1 cellular context compared by ENCODE assay signal in genomic region chr14:67240978-67241415, GRCh38.
TF ChIP-seq lines count a peak whose summit lies in the region.

No MANE protein-coding gene starts in this region.

TF ChIP-seq in SK-N-SH, 30 proteins besides CTCF, POLR2A, EP300 and RAD21 (continued from another document):
- TF ChIP-seq FOSL2 (IDR thresholded peaks at IDR 0.05; ENCODE audit: borderline replicate concordance, low read depth): no peak
- TF ChIP-seq YY1 (IDR thresholded peaks at IDR 0.05; ENCODE audit: low read depth): no peak
- no peak for TF ChIP-seq FOXJ3 (CRISPR knock-in tag; IDR thresholded peaks at IDR 0.05)
- TF ChIP-seq REST (IDR thresholded peaks at IDR 0.05; ENCODE audit: low read depth, low read length): no peak
- no peak for TF ChIP-seq MEF2A (IDR thresholded peaks at IDR 0.05; ENCODE audit: borderline replicate concordance, low read depth)
- no peak for TF ChIP-seq SMC3 (IDR thresholded peaks at IDR 0.05; ENCODE audit: low read depth, low read length)
- no peak for TF ChIP-seq RCOR1 (IDR thresholded peaks at IDR 0.05; ENCODE audit: low read length)
- no peak for TF ChIP-seq JUND (IDR thresholded peaks at IDR 0.05)
- TF ChIP-seq USF2 (IDR thresholded peaks at IDR 0.05; ENCODE audit: borderline replicate concordance, low read depth, low read length): no peak
- no peak for TF ChIP-seq ELF1 (IDR thresholded peaks at IDR 0.05)
- no peak for TF ChIP-seq TAF1 (IDR thresholded peaks at IDR 0.05; ENCODE audit: borderline replicate concordance, low read depth, low read length)
- no peak for TF ChIP-seq EZH2phosphoT487 (IDR thresholded peaks at IDR 0.05; ENCODE audit: borderline replicate concordance, low read depth)
- peak; percentile 73 for TF ChIP-seq POLR2AphosphoS5 (IDR thresholded peaks at IDR 0.05; ENCODE audit: low read depth, low read length)
- TF ChIP-seq FOXM1 (IDR thresholded peaks at IDR 0.05; ENCODE audit: low read depth): no peak
- no peak for TF ChIP-seq RFX5 (IDR thresholded peaks at IDR 0.05; ENCODE audit: low read length)
- TF ChIP-seq RXRA (IDR thresholded peaks at IDR 0.05; ENCODE audit: borderline replicate concordance, low read depth): no peak
